16 cellular contexts compared by ENCODE assay signal in the genomic region with DNA sequence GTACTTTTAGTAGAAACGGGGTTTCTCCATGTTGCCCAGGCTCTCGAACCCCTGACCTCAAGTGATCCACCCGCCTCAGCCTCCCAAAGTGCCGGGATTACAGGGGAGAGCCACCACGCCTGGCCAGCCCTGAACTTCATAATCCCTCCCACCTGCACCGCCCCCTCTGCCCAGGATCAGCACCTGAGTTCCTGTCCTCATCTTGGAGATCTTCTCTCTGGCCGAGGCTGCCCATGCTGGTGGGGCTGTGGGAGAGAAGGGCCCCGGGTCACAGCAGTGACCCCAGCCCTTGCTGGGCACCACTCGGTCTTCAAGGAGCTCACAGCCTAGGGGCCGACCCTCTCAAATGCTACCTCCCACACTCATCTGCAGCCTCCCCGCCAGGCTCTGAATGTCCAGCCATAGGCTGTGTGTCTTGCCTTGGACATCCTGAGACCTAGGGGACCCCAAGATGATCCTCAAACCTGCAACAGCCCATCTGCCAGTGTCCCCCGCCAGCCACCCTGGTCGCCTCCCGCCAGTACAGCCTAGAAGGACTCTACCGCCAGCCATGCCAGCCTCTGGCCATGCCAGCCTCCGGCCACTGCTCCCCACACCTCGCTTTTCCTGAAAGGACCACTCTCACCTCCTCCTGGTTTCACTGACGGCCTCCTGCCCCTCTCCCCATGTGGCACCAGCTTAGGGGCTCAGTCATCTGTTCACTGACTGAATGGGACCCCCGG. TPM values are rescaled to one million over a fixed set of nuclear protein-coding genes. Genes with fewer than 3 reads are reported as not detected.
DNase-seq lines count a peak whose midpoint lies in the region; ATAC-seq and TF ChIP-seq lines count a peak whose summit lies in the region.
"Had no signal": no experiment of that assay in that cellular context is flagged by ENCODE, and none has a peak within 500 bp of the region (broad histone marks: within the 10 kb centered on the region; RNA-seq: fewer than 3 reads in every experiment).

No MANE protein-coding gene starts in this region.

- no peaks in the 10 kb centered on the region for H3K27me3 Mint-ChIP-seq in activated naive CD8-positive, alpha-beta T cell treated with anti-CD3 and anti-CD28 coated beads, Interleukin-2, amount 10 ng/mL, durations not matched to agents 7 days and 5 days
- H3K27me3 Mint-ChIP-seq in activated naive CD8-positive, alpha-beta T cell treated with anti-CD3 and anti-CD28 coated beads for 36 hours = no peaks in the 10 kb centered on the region
- H3K27me3 Mint-ChIP-seq in T-helper 17 cell (no peaks in the 10 kb centered on the region), immature natural killer cell (ENCODE audit: low read depth in 3 of 3) (peaks cover 0 to 5% (median 4%) of the 10 kb centered on the region in 3 donors)
- H3K27me3 Mint-ChIP-seq: brain had no signal

- peak overlapping the region; percentile 35 for H3K4me3 Mint-ChIP-seq in activated naive CD8-positive, alpha-beta T cell treated with anti-CD3 and anti-CD28 coated beads, Interleukin-2, amount 10 ng/mL, durations not matched to agents 7 days and 5 days
- no peak overlapping the region for H3K4me3 Mint-ChIP-seq in activated naive CD8-positive, alpha-beta T cell treated with anti-CD3 and anti-CD28 coated beads for 36 hours
- H3K4me3 Mint-ChIP-seq in T-helper 17 cell (peak overlapping the region; percentile 96), immature natural killer cell (peak overlapping the region in 4 of 5 donors; percentile 47 to 95 (median 52))

- POLR2A ChIA-PET in activated naive CD8-positive, alpha-beta T cell treated with anti-CD3 and anti-CD28 coated beads, Interleukin-2, amount 10 ng/mL, durations not matched to agents 7 days and 5 days (lab: Charles Lee) = interaction anchor here (0.6 to 1.6 kb wide), 3 partner anchors 205 to 265 kb away, joined by 3 to 5 read pairs (median 3); partner anchors contain the start of gene UQCR11

- H3K9me3 Mint-ChIP-seq in activated naive CD8-positive, alpha-beta T cell treated with anti-CD3 and anti-CD28 coated beads, Interleukin-2, amount 10 ng/mL, durations not matched to agents 7 days and 5 days = no peaks in the 10 kb centered on the region
- no peaks in the 10 kb centered on the region for H3K9me3 Mint-ChIP-seq in activated naive CD8-positive, alpha-beta T cell treated with anti-CD3 and anti-CD28 coated beads for 36 hours
- no peaks in the 10 kb centered on the region for H3K9me3 Mint-ChIP-seq in immature natural killer cell

- no peak overlapping the region for H3K27ac Mint-ChIP-seq in activated naive CD8-positive, alpha-beta T cell treated with anti-CD3 and anti-CD28 coated beads, Interleukin-2, amount 10 ng/mL, durations not matched to agents 7 days and 5 days
- H3K27ac Mint-ChIP-seq in activated naive CD8-positive, alpha-beta T cell treated with anti-CD3 and anti-CD28 coated beads for 36 hours = no peak overlapping the region
- H3K27ac Mint-ChIP-seq in T-helper 17 cell (peak overlapping the region; percentile 62), immature natural killer cell (peak overlapping the region in 1 of 6 donors; percentile 51)

- peaks cover 4 to 17% of the 10 kb centered on the region in 2 donors for H3K4me1 ChIP-seq in thoracic aorta (ENCODE audit: control insufficient read depth in 1 of 2, low read depth in 2 of 2)
- peaks cover 16% of the 10 kb centered on the region for H3K4me1 ChIP-seq in effector memory CD4-positive, alpha-beta T cell (ENCODE audit: control insufficient read depth, insufficient read depth, low read length, poor library complexity, severe bottlenecking)

- peaks cover 13% of the 10 kb centered on the region for H3K4me1 Mint-ChIP-seq in activated naive CD8-positive, alpha-beta T cell treated with anti-CD3 and anti-CD28 coated beads, Interleukin-2, amount 10 ng/mL, durations not matched to agents 7 days and 5 days
- H3K4me1 Mint-ChIP-seq in activated naive CD8-positive, alpha-beta T cell treated with anti-CD3 and anti-CD28 coated beads for 36 hours = peaks cover 12% of the 10 kb centered on the region
- H3K4me1 Mint-ChIP-seq in T-helper 17 cell = peaks cover 12% of the 10 kb centered on the region
- peaks cover 11% of the 10 kb centered on the region in 2 donors for H3K4me1 Mint-ChIP-seq in immature natural killer cell

- H3K36me3 Mint-ChIP-seq in activated naive CD8-positive, alpha-beta T cell treated with anti-CD3 and anti-CD28 coated beads, Interleukin-2, amount 10 ng/mL, durations not matched to agents 7 days and 5 days = no peaks in the 10 kb centered on the region
- H3K36me3 Mint-ChIP-seq in activated naive CD8-positive, alpha-beta T cell treated with anti-CD3 and anti-CD28 coated beads for 36 hours = no peaks in the 10 kb centered on the region
- H3K36me3 Mint-ChIP-seq in T-helper 17 cell (ENCODE audit: low read depth) (no peaks in the 10 kb centered on the region), immature natural killer cell (no peaks in the 10 kb centered on the region)
- H3K36me3 Mint-ChIP-seq: brain had no signal

- ATAC-seq in activated naive CD8-positive, alpha-beta T cell treated with anti-CD3 and anti-CD28 coated beads, Interleukin-2, amount 10 ng/mL, durations not matched to agents 7 days and 5 days (ENCODE audit: low read depth) = no peak
- ATAC-seq in T-helper 17 cell (no peak), thoracic aorta (ENCODE audit: insufficient number of reproducible peaks, low FRiP score, low read depth) (no peak), HG02571 (IDR thresholded peaks at IDR 0.05; ENCODE audit: unreplicated experiment) (no peak)
- ATAC-seq: left lobe of liver had no signal

- no peaks in the 10 kb centered on the region for H3K27me3 ChIP-seq in thoracic aorta (replicated peaks; ENCODE audit: insufficient read depth)
- H3K27me3 ChIP-seq in effector memory CD4-positive, alpha-beta T cell (replicated peaks; ENCODE audit: control insufficient read depth, insufficient read depth, low read length, poor library complexity, severe bottlenecking) = no peaks in the 10 kb centered on the region
- H3K27me3 ChIP-seq: Peyer's patch, right atrium auricular region had no signal

- H3K36me3 ChIP-seq in thoracic aorta = no peaks in the 10 kb centered on the region
- peaks cover 4% of the 10 kb centered on the region for H3K36me3 ChIP-seq in effector memory CD4-positive, alpha-beta T cell (ENCODE audit: control insufficient read depth, insufficient read depth, low read length)

- DNase-seq in activated naive CD8-positive, alpha-beta T cell treated with anti-CD3 and anti-CD28 coated beads, Interleukin-2, amount 10 ng/mL, durations not matched to agents 7 days and 5 days = no peak
- no peak for DNase-seq in activated naive CD8-positive, alpha-beta T cell treated with anti-CD3 and anti-CD28 coated beads for 36 hours
- DNase-seq in T-helper 17 cell (no peak), immature natural killer cell (no peak), thoracic aorta (ENCODE audit: low spot score) (no peak), NCI-H1930 (lab: John Stamatoyannopoulos, UW) (no peak)
- no peak for DNase-seq in effector memory CD4-positive, alpha-beta T cell
- DNase-seq: DMS 273 treated with DMSO at 0.1 percent for 48 hours, NCI-H526 treated with DMSO at 0.1 percent for 48 hours had no signal

- H3K9me3 ChIP-seq in T-helper 17 cell (ENCODE audit: control insufficient read depth, low read length, poor library complexity, severe bottlenecking) = no peaks in the 10 kb centered on the region
- no peaks in the 10 kb centered on the region for H3K9me3 ChIP-seq in thoracic aorta
- no peaks in the 10 kb centered on the region for H3K9me3 ChIP-seq in effector memory CD4-positive, alpha-beta T cell (ENCODE audit: control insufficient read depth, low read length)
- H3K9me3 ChIP-seq: Peyer's patch, right atrium auricular region had no signal

- no peak overlapping the region for H3K4me3 ChIP-seq in thoracic aorta
- H3K4me3 ChIP-seq in effector memory CD4-positive, alpha-beta T cell (ENCODE audit: insufficient read depth, low read depth, low read length, poor library complexity, severe bottlenecking) = no peak overlapping the region
- H3K4me3 ChIP-seq: Peyer's patch, right atrium auricular region had no signal

- TF ChIP-seq CTCF in thoracic aorta (IDR thresholded peaks at IDR 0.05) = no peak

- peak overlapping the region; percentile 50 to 61 for H3K27ac ChIP-seq in thoracic aorta
- H3K27ac ChIP-seq in effector memory CD4-positive, alpha-beta T cell (ENCODE audit: insufficient read depth, low read length, poor library complexity, severe bottlenecking) = no peak overlapping the region

RNA-seq across cellular contexts. Expression of gene ATP8B3, which starts 1.5 kb away (rescaled TPM):
- 10 to 100 TPM; 17.0 to 18.6 TPM for total RNA-seq in activated naive CD8-positive, alpha-beta T cell treated with anti-CD3 and anti-CD28 coated beads, Interleukin-2, amount 10 ng/mL, durations not matched to agents 7 days and 5 days
- 1 to 10 TPM; 2.3 to 2.7 TPM for total RNA-seq in activated naive CD8-positive, alpha-beta T cell treated with anti-CD3 and anti-CD28 coated beads for 36 hours
- 1 to 10 TPM; 4.6 to 6.0 TPM for total RNA-seq in T-helper 17 cell
- polyA plus RNA-seq in immature natural killer cell = 1 to 10 TPM; 1.7 to 3.3 (median 3.1) TPM
- total RNA-seq in thoracic aorta = 1 to 10 TPM in 1 of 2 donors, under 1 TPM in 1; 0.21 to 1.4 TPM

RNA-seq across cellular contexts. Expression of gene REXO1, which starts 37.7 kb away (rescaled TPM):
- 10 to 100 TPM; 57.9 to 60.4 TPM for total RNA-seq in activated naive CD8-positive, alpha-beta T cell treated with anti-CD3 and anti-CD28 coated beads, Interleukin-2, amount 10 ng/mL, durations not matched to agents 7 days and 5 days
- 10 to 100 TPM; 53.1 to 54.2 TPM for total RNA-seq in activated naive CD8-positive, alpha-beta T cell treated with anti-CD3 and anti-CD28 coated beads for 36 hours
- total RNA-seq in T-helper 17 cell (100 to 1,000 TPM in 1 of 2 donors, 10 to 100 TPM in 1; 98.7 to 107 TPM), thoracic aorta (10 to 100 TPM; 18.2 to 24.5 TPM)
- polyA plus RNA-seq in immature natural killer cell = 10 to 100 TPM in 1 of 3 donors, 1 to 10 TPM in 1, under 1 TPM in 1; 0.63 to 13.0 (median 4.5) TPM

RNA-seq across cellular contexts. Expression of gene KLF16, which starts 52.8 kb away (rescaled TPM):
- 10 to 100 TPM; 21.5 to 21.8 TPM for total RNA-seq in activated naive CD8-positive, alpha-beta T cell treated with anti-CD3 and anti-CD28 coated beads, Interleukin-2, amount 10 ng/mL, durations not matched to agents 7 days and 5 days
- total RNA-seq in activated naive CD8-positive, alpha-beta T cell treated with anti-CD3 and anti-CD28 coated beads for 36 hours = 10 to 100 TPM; 37.9 to 39.0 TPM
- total RNA-seq in T-helper 17 cell = 10 to 100 TPM; 37.9 to 46.5 TPM
- under 1 TPM; 0.12 to 0.55 (median 0.49) TPM for polyA plus RNA-seq in immature natural killer cell
- total RNA-seq in thoracic aorta = 10 to 100 TPM in 1 of 2 donors, 1 to 10 TPM in 1; 7.7 to 11.0 TPM

RNA-seq across cellular contexts. Expression of gene ONECUT3, which starts 57.3 kb away (rescaled TPM):
- total RNA-seq in activated naive CD8-positive, alpha-beta T cell treated with anti-CD3 and anti-CD28 coated beads, Interleukin-2, amount 10 ng/mL, durations not matched to agents 7 days and 5 days = not detected
- not detected for total RNA-seq in activated naive CD8-positive, alpha-beta T cell treated with anti-CD3 and anti-CD28 coated beads for 36 hours
- total RNA-seq in T-helper 17 cell (not detected), thoracic aorta (under 1 TPM in 1 of 2 donors, not detected in 1; 0.42 TPM)
- not detected for polyA plus RNA-seq in immature natural killer cell
- total RNA-seq: fibroblast of lung, myocyte, right atrium auricular region had no signal
- polyA plus RNA-seq: fibroblast of lung had no signal
